In genomic region chr2:134882773-134883172, GRCh38 we compare ENCODE assay signal across 19 cellular contexts. TPM values are rescaled to one million over a fixed set of nuclear protein-coding genes. Genes with fewer than 3 reads are reported as not detected.
A peak's percentile ranks its signal among the peaks of the same experiment; 100 is the strongest.
DNase-seq lines count a peak whose midpoint lies in the region; ATAC-seq and TF ChIP-seq lines count a peak whose summit lies in the region.
"Had no signal": no experiment of that assay in that cellular context is flagged by ENCODE, and none has a peak within 500 bp of the region (broad histone marks: within the 10 kb centered on the region; RNA-seq: fewer than 3 reads in every experiment).

No MANE protein-coding gene starts in this region.

- ATAC-seq in left lung: no peak
- no peak for ATAC-seq in PC-3
- ATAC-seq: A549; CD8-positive, alpha-beta T cell had no signal

- H3F3A ChIP-seq in PC-3 (ENCODE audit: low read length, unreplicated experiment): no peaks in the 10 kb centered on the region

- no peak overlapping the region for H2AFZ ChIP-seq in PC-3 (ENCODE audit: low read length)

- H3K4me1 ChIP-seq in left lung (no peaks in the 10 kb centered on the region), PC-3 (ENCODE audit: insufficient read depth, low read length) (no peaks in the 10 kb centered on the region)
- H3K4me1 ChIP-seq: A549; BLaER1 treated with 17β-estradiol and CSF1 and Interleukin-3, amounts not matched to agents 10 nM and 100 nM had no signal

- H3K4me3 ChIP-seq in left lung: no peak overlapping the region
- no peak overlapping the region for H3K4me3 ChIP-seq in PC-3 (ENCODE audit: low read length)
- H3K4me3 ChIP-seq: A549; BLaER1 treated with 17β-estradiol and CSF1 and Interleukin-3, amounts not matched to agents 10 nM and 100 nM had no signal

- H3K27me3 ChIP-seq in left lung: no peaks in the 10 kb centered on the region
- H3K27me3 ChIP-seq in PC-3 (ENCODE audit: low read length): no peaks in the 10 kb centered on the region
- H3K27me3 ChIP-seq: BLaER1 treated with 17β-estradiol and CSF1 and Interleukin-3, amounts not matched to agents 10 nM and 100 nM had no signal

- H3K27ac ChIP-seq in left lung (no peak overlapping the region), PC-3 (ENCODE audit: low read length) (no peak overlapping the region)
- H3K27ac ChIP-seq: 22Rv1; A549; BLaER1 treated with 17β-estradiol and CSF1 and Interleukin-3, amounts not matched to agents 10 nM and 100 nM; C4-2B had no signal

- no peaks in the 10 kb centered on the region for H3K79me2 ChIP-seq in PC-3 (ENCODE audit: low read length)

- H3K36me3 ChIP-seq in left lung (no peaks in the 10 kb centered on the region), PC-3 (ENCODE audit: low read depth, low read length) (no peaks in the 10 kb centered on the region)
- H3K36me3 ChIP-seq: BLaER1 treated with 17β-estradiol and CSF1 and Interleukin-3, amounts not matched to agents 10 nM and 100 nM had no signal

- POLR2A ChIA-PET in PC-3 (lab: Charles Lee; ENCODE audit: unreplicated experiment): no interaction called here

- BruUV-seq in PC-3 (replicated peaks; lab: Mats Ljungman, UMichigan): no TSS peak

- H3K9ac ChIP-seq in PC-3 (ENCODE audit: low read length): no peak overlapping the region
- H3K9ac ChIP-seq: BLaER1 treated with 17β-estradiol and CSF1 and Interleukin-3, amounts not matched to agents 10 nM and 100 nM had no signal

- H4K20me1 ChIP-seq in PC-3 (ENCODE audit: low read length): no peaks in the 10 kb centered on the region
- H4K20me1 ChIP-seq: BLaER1 treated with 17β-estradiol and CSF1 and Interleukin-3, amounts not matched to agents 10 nM and 100 nM had no signal

- no peaks in the 10 kb centered on the region for H3K9me2 ChIP-seq in PC-3 (replicated peaks; ENCODE audit: low read length)

- H3K9me3 ChIP-seq in left lung: peaks cover 0 to 13% of the 10 kb centered on the region in 2 donors
- no peaks in the 10 kb centered on the region for H3K9me3 ChIP-seq in PC-3 (ENCODE audit: low read length)

- H3K4me2 ChIP-seq in PC-3 (ENCODE audit: low read length): no peak overlapping the region
- H3K4me2 ChIP-seq: A549; BLaER1 treated with 17β-estradiol and CSF1 and Interleukin-3, amounts not matched to agents 10 nM and 100 nM had no signal

- intact Hi-C loops in left lung (cut with DNase I) (no loop called here), PC-3 (cut with micrococcal nuclease) (no loop called here)

- DNase-seq in NCI-H1417 (lab: John Stamatoyannopoulos, UW): peak in 2 of 3 experiments; percentile 30 to 81
- no peak for DNase-seq in NCI-H1417 treated with DMSO at 0.1 percent for 48 hours (lab: John Stamatoyannopoulos, UW)
- peak; percentile 42 for DNase-seq in NCI-H146 (lab: John Stamatoyannopoulos, UW)
- DNase-seq in NCI-H774 (lab: John Stamatoyannopoulos, UW): peak; percentile 13
- DNase-seq in left lung: no peak
- DNase-seq in PC-3: no peak
- DNase-seq: AML-193; Caco-2; Calu3; CD4-positive, alpha-beta T cell; CD8-positive, alpha-beta T cell; DMS79 treated with DMSO at 0.1 percent for 48 hours; GF-D8 had no signal

- CTCF ChIA-PET in PC-3 (lab: Charles Lee): no interaction called here

- TF ChIP-seq CTCF in left lung (IDR thresholded peaks at IDR 0.05) (no peak), PC-3 (conservative IDR thresholded peaks at IDR 0.05; ENCODE audit: low read depth, low read length) (no peak)

RNA-seq across cellular contexts. Expression of gene CCNT2, which starts 35.8 kb away (rescaled TPM):
- total RNA-seq in left lung: 10 to 100 TPM; 29.3 to 40.6 TPM
- 16.2 and 18.9 TPM in 2 replicates for total RNA-seq in PC-3 (2014; rRNA removed)

RNA-seq across cellular contexts. Expression of gene ACMSD, which starts 44.4 kb away (rescaled TPM):
- total RNA-seq in left lung (not detected), PC-3 (2014; rRNA removed) (not detected in 2 replicates)
- total RNA-seq: A172; B cell; Caco-2; Calu3; CD4-positive, alpha-beta T cell; CD8-positive, alpha-beta T cell had no signal

Comparison
In these comparisons a context has a peak if more than half of its experiments do, and no peak if none do; other contexts are left out.
1. DNase-seq: peak in NCI-H1417 (2 of 3), NCI-H146 (single experiment) and NCI-H774 (single experiment); none in NCI-H1417 treated with DMSO at 0.1 percent for 48 hours (single experiment), left lung (0 of 2) and PC-3 (single experiment).